In genomic region chr6:72382602-72383529, GRCh38 we compare ENCODE assay signal across 13 cellular contexts.
DNase-seq lines count a peak whose midpoint lies in the region; ATAC-seq and TF ChIP-seq lines count a peak whose summit lies in the region.
"Had no signal": no experiment of that assay in that cellular context is flagged by ENCODE, and none has a peak within 500 bp of the region (broad histone marks: within the 10 kb centered on the region; RNA-seq: fewer than 3 reads in every experiment).

No MANE protein-coding gene starts in this region.

- no peaks in the 10 kb centered on the region for H3K9me3 ChIP-seq in OCI-LY1 (ENCODE audit: low read length)
- H3K9me3 ChIP-seq in gastroesophageal sphincter: no peaks in the 10 kb centered on the region

- H3K4me2 ChIP-seq in OCI-LY1 (ENCODE audit: low read length): peak overlapping the region; percentile 9; the same call in 1 of the 2 replicates

- H4K20me1 ChIP-seq in OCI-LY1 (ENCODE audit: insufficient read depth, low read length): no peaks in the 10 kb centered on the region

- H3K27ac ChIP-seq in OCI-LY1 (ENCODE audit: low read depth, low read length, poor library complexity, severe bottlenecking) (no peak overlapping the region), gastroesophageal sphincter (no peak overlapping the region)
- H3K27ac ChIP-seq: parathyroid adenoma had no signal

- H3K27me3 ChIP-seq in OCI-LY1 (ENCODE audit: insufficient read depth, low read length): no peaks in the 10 kb centered on the region
- no peaks in the 10 kb centered on the region for H3K27me3 ChIP-seq in gastroesophageal sphincter

- no peak overlapping the region for H3K9ac ChIP-seq in OCI-LY1 (ENCODE audit: low read length)
- H3K9ac ChIP-seq: parathyroid adenoma had no signal

- no peaks in the 10 kb centered on the region for H3K36me3 ChIP-seq in OCI-LY1 (ENCODE audit: insufficient read depth, low read length)
- no peaks in the 10 kb centered on the region for H3K36me3 ChIP-seq in gastroesophageal sphincter

- no peak for TF ChIP-seq CTCF in OCI-LY1 (IDR thresholded peaks at IDR 0.05; ENCODE audit: low read length)
- TF ChIP-seq CTCF in gastroesophageal sphincter (IDR thresholded peaks at IDR 0.05): no peak

- H3K4me3 ChIP-seq in OCI-LY1 (ENCODE audit: low read depth, low read length, poor library complexity, severe bottlenecking) (no peak overlapping the region), gastroesophageal sphincter (no peak overlapping the region)

- TF ChIP-seq EP300 in gastroesophageal sphincter (IDR thresholded peaks at IDR 0.05): no peak

- DNase-seq in NCI-H524 treated with DMSO at 0.1 percent for 48 hours (lab: John Stamatoyannopoulos, UW): no peak
- no peak for DNase-seq in nucleus accumbens (lab: John Stamatoyannopoulos, UW)
- no peak for DNase-seq in HCEC 1CT
- DNase-seq: H7, kidney, NCI-H1436, SHP77 had no signal

- WGBS in gastroesophageal sphincter (ENCODE audit: low coverage in 1 of 2), 2 donors: 64 to 68% methylated on average over 4 of the region's 4 CpGs

- H3K9me2 ChIP-seq in OCI-LY1 (ENCODE audit: low read depth, low read length): no peaks in the 10 kb centered on the region

- H3F3A ChIP-seq in OCI-LY1 (ENCODE audit: insufficient read depth, low read length): no peaks in the 10 kb centered on the region

- peaks cover 8% of the 10 kb centered on the region for H3K4me1 ChIP-seq in OCI-LY1 (ENCODE audit: insufficient read depth, low read length, severe bottlenecking)
- H3K4me1 ChIP-seq in gastroesophageal sphincter: no peaks in the 10 kb centered on the region
- H3K4me1 ChIP-seq: parathyroid adenoma had no signal

- TF ChIP-seq POLR2A in gastroesophageal sphincter (IDR thresholded peaks at IDR 0.05): no peak

- ATAC-seq in GM18502 (IDR thresholded peaks at IDR 0.05; ENCODE audit: poor library complexity, unreplicated experiment) (peak; percentile 98), GM21360 (IDR thresholded peaks at IDR 0.05; ENCODE audit: unreplicated experiment) (peak; percentile 97), HG03039 (IDR thresholded peaks at IDR 0.05; ENCODE audit: unreplicated experiment) (peak; percentile 97), gastroesophageal sphincter (no peak)

- no peaks in the 10 kb centered on the region for H3K79me2 ChIP-seq in OCI-LY1 (ENCODE audit: insufficient read depth, low read length)
- H3K79me2 ChIP-seq: parathyroid adenoma had no signal

- H2AFZ ChIP-seq in OCI-LY1 (ENCODE audit: low read length): 0 out of 2 replicates have a peak overlapping the region, but pooled peaks have one; percentile 63
- H2AFZ ChIP-seq: parathyroid adenoma had no signal
